ENCODE assay signal across 8 cellular contexts in genomic region chr19:12364391-12365093, GRCh38. TPM values are rescaled to one million over a fixed set of nuclear protein-coding genes. Genes with fewer than 3 reads are reported as not detected.
DNase-seq lines count a peak whose midpoint lies in the region; ATAC-seq and TF ChIP-seq lines count a peak whose summit lies in the region.

No MANE protein-coding gene starts in this region.

- H3K27me3 ChIP-seq in heart left ventricle, result no peaks in the 10 kb centered on the region

- H3K9me3 ChIP-seq in heart left ventricle, result no peaks in the 10 kb centered on the region

- peak overlapping the region; percentile 53 for H3K27ac Mint-ChIP-seq in activated naive CD4-positive, alpha-beta T cell treated with anti-CD3 and anti-CD28 coated beads, Interleukin-2, amount 10 ng/mL, durations not matched to agents 7 days and 5 days

- H3K9me3 Mint-ChIP-seq in activated naive CD4-positive, alpha-beta T cell treated with anti-CD3 and anti-CD28 coated beads, Interleukin-2, amount 10 ng/mL, durations not matched to agents 7 days and 5 days, result peaks cover 24% of the 10 kb centered on the region

- H3K4me1 ChIP-seq in heart left ventricle, result peaks cover 0 to 19% (median 11%) of the 10 kb centered on the region in 12 donors

- H3K4me1 Mint-ChIP-seq in activated naive CD4-positive, alpha-beta T cell treated with anti-CD3 and anti-CD28 coated beads, Interleukin-2, amount 10 ng/mL, durations not matched to agents 7 days and 5 days, result peaks cover 25% of the 10 kb centered on the region

- DNase-seq in HPDE6-E6E7 (ENCODE audit: extremely low spot score), result peak; percentile 1
- peak; percentile 20 for DNase-seq in activated naive CD4-positive, alpha-beta T cell treated with anti-CD3 and anti-CD28 coated beads, Interleukin-2, amount 10 ng/mL, durations not matched to agents 7 days and 5 days
- DNase-seq in heart left ventricle, result peak in 3 of 5 donors; percentile 8 to 32 (median 27)
- peak; percentile 7 for DNase-seq in pons (ENCODE audit: low spot score)
- no peak for DNase-seq in NCI-H2171 treated with DMSO at 0.1 percent for 48 hours (lab: John Stamatoyannopoulos, UW)
- DNase-seq in NCI-H345 treated with DMSO at 0.1 percent for 48 hours (lab: John Stamatoyannopoulos, UW; ENCODE audit: unreplicated experiment), result no peak
- DNase-seq in epidermal melanocyte (ENCODE audit: insufficient read length, low spot score), result no peak

- intact Hi-C loops in heart left ventricle (cut with DNase I), result loop anchor here in 5 of 10 donors (1.0 to 10.0 kb wide), 8 partner anchors 31 to 170 kb away; partner anchors contain the start of genes ZNF563 (in 4 of the 5), ZNF44 (in 3 of the 5) and ZNF799 (in 2 of the 5)

- no peak for TF ChIP-seq POLR2A in heart left ventricle (IDR thresholded peaks at IDR 0.05)

- H3K4me3 ChIP-seq in heart left ventricle, result peak overlapping the region; percentile 66 to 99 (median 94)

- peak overlapping the region; percentile 91 for H3K4me3 Mint-ChIP-seq in activated naive CD4-positive, alpha-beta T cell treated with anti-CD3 and anti-CD28 coated beads, Interleukin-2, amount 10 ng/mL, durations not matched to agents 7 days and 5 days

- 7 to 8% (median 7%) methylated on average over 21 to 22 of the region's 22 CpGs for WGBS in heart left ventricle, 4 donors

- H3K36me3 ChIP-seq in heart left ventricle, result no peaks in the 10 kb centered on the region

- CTCF ChIA-PET in activated naive CD4-positive, alpha-beta T cell treated with anti-CD3 and anti-CD28 coated beads, Interleukin-2, amount 10 ng/mL, durations not matched to agents 7 days and 5 days (lab: Charles Lee), result no interaction called here

- TF ChIP-seq CTCF in C4-2B (conservative IDR thresholded peaks at IDR 0.05) (no peak), heart left ventricle (IDR thresholded peaks at IDR 0.05) (no peak)

- peak in 1 of 4 donors; percentile 1 for ATAC-seq in heart left ventricle

- H3K36me3 Mint-ChIP-seq in activated naive CD4-positive, alpha-beta T cell treated with anti-CD3 and anti-CD28 coated beads, Interleukin-2, amount 10 ng/mL, durations not matched to agents 7 days and 5 days, result peaks cover 16% of the 10 kb centered on the region

- H3K27me3 Mint-ChIP-seq in activated naive CD4-positive, alpha-beta T cell treated with anti-CD3 and anti-CD28 coated beads, Interleukin-2, amount 10 ng/mL, durations not matched to agents 7 days and 5 days, result peaks cover 18% of the 10 kb centered on the region

- H3K27ac ChIP-seq in C4-2B, result peak overlapping the region; percentile 68
- peak overlapping the region in 11 of 12 donors; percentile 77 to 97 (median 91) for H3K27ac ChIP-seq in heart left ventricle

RNA-seq across cellular contexts. Expression of gene ZNF442, which starts 0.9 kb away (rescaled TPM):
- 1 to 10 TPM; 1.1 to 4.3 (median 3.6) TPM for total RNA-seq in heart left ventricle
- under 1 TPM; 0.80 to 0.91 TPM for polyA plus RNA-seq in heart left ventricle

RNA-seq across cellular contexts. Expression of gene ZNF563, which starts 31.1 kb away (rescaled TPM):
- total RNA-seq in heart left ventricle, result 1 to 10 TPM; 1.5 to 6.9 (median 3.8) TPM
- 1 to 10 TPM; 1.9 to 2.8 TPM for polyA plus RNA-seq in heart left ventricle

RNA-seq across cellular contexts. Expression of gene ZNF799, which starts 36.5 kb away (rescaled TPM):
- 1 to 10 TPM; 1.5 to 3.9 (median 2.1) TPM for total RNA-seq in heart left ventricle
- polyA plus RNA-seq in heart left ventricle, result 1 to 10 TPM; 1.8 to 2.2 TPM

Comparison
In these comparisons a context has a peak if more than half of its experiments do, and no peak if none do; other contexts are left out.
1. DNase-seq: peak in HPDE6-E6E7 (single experiment), activated naive CD4-positive, alpha-beta T cell treated with anti-CD3 and anti-CD28 coated beads, Interleukin-2, amount 10 ng/mL, durations not matched to agents 7 days and 5 days (single experiment), heart left ventricle (3 of 5) and pons (single experiment); none in NCI-H2171 treated with DMSO at 0.1 percent for 48 hours (single experiment), NCI-H345 treated with DMSO at 0.1 percent for 48 hours (single experiment) and epidermal melanocyte (single experiment).